In the genomic region with DNA sequence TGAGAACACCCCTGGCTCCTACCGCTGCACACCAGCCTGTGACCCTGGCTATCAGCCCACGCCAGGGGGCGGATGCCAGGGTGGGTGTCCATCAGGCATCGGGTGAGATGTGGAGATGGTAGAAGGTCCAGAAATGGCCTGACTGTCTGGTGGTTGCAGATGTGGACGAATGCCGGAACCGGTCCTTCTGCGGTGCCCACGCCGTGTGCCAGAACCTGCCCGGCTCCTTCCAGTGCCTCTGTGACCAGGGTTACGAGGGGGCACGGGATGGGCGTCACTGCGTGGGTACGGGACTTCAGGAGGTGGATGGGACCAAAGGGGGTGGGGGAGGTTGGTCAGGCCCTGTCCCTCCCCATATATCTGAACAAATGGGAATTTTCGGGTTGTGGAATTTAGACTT, we compare ENCODE assay signal across 23 cellular contexts. TPM values are rescaled to one million over a fixed set of nuclear protein-coding genes. Genes with fewer than 3 reads are reported as not detected.
A peak's percentile ranks its signal among the peaks of the same experiment; 100 is the strongest.
DNase-seq lines count a peak whose midpoint lies in the region; ATAC-seq lines count a peak whose summit lies in the region.
"Had no signal": no experiment of that assay in that cellular context is flagged by ENCODE, and none has a peak within 500 bp of the region (broad histone marks: within the 10 kb centered on the region; RNA-seq: fewer than 3 reads in every experiment).

No MANE protein-coding gene starts in this region.

- H3K27ac Mint-ChIP-seq in activated CD4-positive, alpha-beta T cell treated with anti-CD3 and anti-CD28 coated beads for 36 hours: peak overlapping the region; percentile 58
- H3K27ac Mint-ChIP-seq in activated CD4-positive, alpha-beta T cell treated with anti-CD3 and anti-CD28 coated beads, Interleukin-2, amount 10 ng/mL, durations not matched to agents 24 days and 14 days: no peak overlapping the region
- peak overlapping the region; percentile 50 for H3K27ac Mint-ChIP-seq in activated T-helper 17 cell treated with anti-CD3 and anti-CD28 coated beads, Interleukin-2, amount 50 U/mL, for 72 hours

- no peak overlapping the region for H3K4me3 Mint-ChIP-seq in activated CD4-positive, alpha-beta T cell treated with anti-CD3 and anti-CD28 coated beads for 36 hours
- no peak overlapping the region for H3K4me3 Mint-ChIP-seq in activated CD4-positive, alpha-beta T cell treated with anti-CD3 and anti-CD28 coated beads, Interleukin-2, amount 10 ng/mL, durations not matched to agents 24 days and 14 days
- no peak overlapping the region for H3K4me3 Mint-ChIP-seq in activated T-helper 17 cell treated with anti-CD3 and anti-CD28 coated beads, Interleukin-2, amount 50 U/mL, for 72 hours

- H3K9me3 Mint-ChIP-seq in activated CD4-positive, alpha-beta T cell treated with anti-CD3 and anti-CD28 coated beads for 36 hours (ENCODE audit: low read depth): no peaks in the 10 kb centered on the region
- H3K9me3 Mint-ChIP-seq in activated CD4-positive, alpha-beta T cell treated with anti-CD3 and anti-CD28 coated beads, Interleukin-2, amount 10 ng/mL, durations not matched to agents 24 days and 14 days: no peaks in the 10 kb centered on the region
- no peaks in the 10 kb centered on the region for H3K9me3 Mint-ChIP-seq in activated T-helper 17 cell treated with anti-CD3 and anti-CD28 coated beads, Interleukin-2, amount 50 U/mL, for 72 hours

- intact Hi-C loops in activated CD4-positive, alpha-beta T cell treated with anti-CD3 and anti-CD28 coated beads for 36 hours (cut with DNase I, micrococcal nuclease): loop anchor here in 1 of 2 experiments (5.0 to 10.0 kb wide), 3 partner anchors 735 to 1212 kb away; a partner anchor contains a TSS
- intact Hi-C loops in activated CD4-positive, alpha-beta T cell treated with anti-CD3 and anti-CD28 coated beads, Interleukin-2, amount 10 ng/mL, durations not matched to agents 24 days and 14 days (cut with micrococcal nuclease): loop anchor here (10.0 kb wide), 2 partner anchors 98 to 332 kb away; a partner anchor contains a TSS
- intact Hi-C loops in Right ventricle myocardium inferior (cut with DNase I): no loop called here
- intact Hi-C loops in left ventricle myocardium superior (cut with micrococcal nuclease): no loop called here

- ATAC-seq in activated CD4-positive, alpha-beta T cell treated with anti-CD3 and anti-CD28 coated beads for 36 hours: no peak
- ATAC-seq in Right ventricle myocardium inferior: no peak
- no peak for ATAC-seq in left ventricle myocardium superior
- ATAC-seq in activated T-helper 17 cell treated with anti-CD3 and anti-CD28 coated beads, Interleukin-2, amount 50 U/mL, for 72 hours (replicated peaks): no peak

- CTCF ChIA-PET in activated CD4-positive, alpha-beta T cell treated with anti-CD3 and anti-CD28 coated beads for 36 hours (lab: Charles Lee): interaction anchor here (0.6 to 2.8 kb wide), 5 partner anchors 10 to 138 kb away, joined by 3 to 15 read pairs (median 3); no protein-coding TSS in a partner anchor

- no peaks in the 10 kb centered on the region for H3K27me3 Mint-ChIP-seq in activated CD4-positive, alpha-beta T cell treated with anti-CD3 and anti-CD28 coated beads for 36 hours
- H3K27me3 Mint-ChIP-seq in activated CD4-positive, alpha-beta T cell treated with anti-CD3 and anti-CD28 coated beads, Interleukin-2, amount 10 ng/mL, durations not matched to agents 24 days and 14 days: no peaks in the 10 kb centered on the region
- no peaks in the 10 kb centered on the region for H3K27me3 Mint-ChIP-seq in activated T-helper 17 cell treated with anti-CD3 and anti-CD28 coated beads, Interleukin-2, amount 50 U/mL, for 72 hours

- peaks cover 46% of the 10 kb centered on the region for H3K36me3 Mint-ChIP-seq in activated CD4-positive, alpha-beta T cell treated with anti-CD3 and anti-CD28 coated beads for 36 hours (ENCODE audit: low read depth)
- peaks cover 39% of the 10 kb centered on the region for H3K36me3 Mint-ChIP-seq in activated CD4-positive, alpha-beta T cell treated with anti-CD3 and anti-CD28 coated beads, Interleukin-2, amount 10 ng/mL, durations not matched to agents 24 days and 14 days (ENCODE audit: low read depth)
- H3K36me3 Mint-ChIP-seq in activated T-helper 17 cell treated with anti-CD3 and anti-CD28 coated beads, Interleukin-2, amount 50 U/mL, for 72 hours (ENCODE audit: low read depth): peaks cover 97% of the 10 kb centered on the region

- POLR2A ChIA-PET in activated CD4-positive, alpha-beta T cell treated with anti-CD3 and anti-CD28 coated beads for 36 hours (lab: Charles Lee): no interaction called here

- DNase-seq in activated CD4-positive, alpha-beta T cell treated with anti-CD3 and anti-CD28 coated beads for 36 hours: no peak
- DNase-seq in activated CD4-positive, alpha-beta T cell treated with anti-CD3 and anti-CD28 coated beads, Interleukin-2, amount 10 ng/mL, durations not matched to agents 24 days and 14 days: no peak
- DNase-seq in Right ventricle myocardium inferior (ENCODE audit: missing footprints): peak; percentile 22
- no peak for DNase-seq in left ventricle myocardium superior
- DNase-seq in activated CD8-positive, alpha-beta memory T cell treated with anti-CD3 and anti-CD28 coated beads, Interleukin-2, amount 50 U/mL, for 4 hours: no peak
- DNase-seq in stimulated activated CD4-positive, alpha-beta T cell treated with anti-CD3 and anti-CD28 coated beads, Interleukin-2, amount 100 ng/mL, for 24 hours: no peak
- DNase-seq: ACHN, Calu3, DMS153, DND-41, HCEC 1CT, Karpas-422, NCI-H1092, NCI-H1417 treated with DMSO at 0.1 percent for 48 hours, NCI-H187, NCI-H2081 treated with DMSO at 0.1 percent for 48 hours, NCI-H2171, NCI-H226, NCI-H510A, NCI-H69, RPMI8226, SHP77 treated with DMSO at 0.1 percent for 48 hours had no signal

- H3K4me1 Mint-ChIP-seq in activated CD4-positive, alpha-beta T cell treated with anti-CD3 and anti-CD28 coated beads for 36 hours: peaks cover 46% of the 10 kb centered on the region
- peaks cover 30% of the 10 kb centered on the region for H3K4me1 Mint-ChIP-seq in activated CD4-positive, alpha-beta T cell treated with anti-CD3 and anti-CD28 coated beads, Interleukin-2, amount 10 ng/mL, durations not matched to agents 24 days and 14 days
- H3K4me1 Mint-ChIP-seq in activated T-helper 17 cell treated with anti-CD3 and anti-CD28 coated beads, Interleukin-2, amount 50 U/mL, for 72 hours: peaks cover 26% of the 10 kb centered on the region

RNA-seq across cellular contexts. Expression of a gene that starts 15.8 kb away (rescaled TPM):
- total RNA-seq in activated CD4-positive, alpha-beta T cell treated with anti-CD3 and anti-CD28 coated beads for 36 hours: 100 to 1,000 TPM; 142 to 145 TPM
- 123 and 126 TPM in 2 replicates for total RNA-seq in activated CD4-positive, alpha-beta T cell treated with anti-CD3 and anti-CD28 coated beads, Interleukin-2, amount 10 ng/mL, durations not matched to agents 24 days and 14 days
- total RNA-seq in Right ventricle myocardium inferior (324 TPM), left ventricle myocardium superior (294 TPM)
- 100 to 1,000 TPM; 117 to 331 TPM for total RNA-seq in activated T-helper 17 cell treated with anti-CD3 and anti-CD28 coated beads, Interleukin-2, amount 50 U/mL, for 72 hours

RNA-seq across cellular contexts. Expression of a gene that starts 40.3 kb away (rescaled TPM):
- 100 to 1,000 TPM; 100 to 155 TPM for total RNA-seq in activated CD4-positive, alpha-beta T cell treated with anti-CD3 and anti-CD28 coated beads for 36 hours
- total RNA-seq in activated CD4-positive, alpha-beta T cell treated with anti-CD3 and anti-CD28 coated beads, Interleukin-2, amount 10 ng/mL, durations not matched to agents 24 days and 14 days: 111 and 113 TPM in 2 replicates
- total RNA-seq in Right ventricle myocardium inferior (20.6 TPM), left ventricle myocardium superior (16.4 TPM)
- 100 to 1,000 TPM; 113 to 126 TPM for total RNA-seq in activated T-helper 17 cell treated with anti-CD3 and anti-CD28 coated beads, Interleukin-2, amount 50 U/mL, for 72 hours
